ENCODE assay signal across 2 cellular contexts in the genomic region with DNA sequence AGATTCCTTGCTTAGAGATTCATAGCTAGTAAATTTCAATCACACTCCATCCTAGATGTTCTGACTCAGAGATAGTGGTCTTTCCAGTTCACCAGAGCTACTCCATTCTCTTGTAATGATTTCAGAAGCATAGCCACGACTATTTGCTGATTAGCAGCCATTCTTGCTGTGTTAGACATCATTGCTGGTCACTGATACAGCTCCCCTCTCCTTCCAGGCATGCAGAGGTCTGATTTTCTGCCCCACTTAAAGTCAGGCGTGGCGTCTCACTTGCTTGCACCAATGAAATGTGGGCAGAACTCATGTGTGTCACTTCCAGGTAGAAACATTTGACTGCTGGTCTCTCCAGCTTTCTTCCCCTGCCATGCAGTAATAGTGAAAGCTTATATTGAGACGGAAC.
TF ChIP-seq lines count a peak whose summit lies in the region.

No MANE protein-coding gene starts in this region.

TF ChIP-seq in GM23338, 12 proteins besides CTCF, POLR2A, EP300 and RAD21 (continues in another document):
- TF ChIP-seq EZH2phosphoT487 (IDR thresholded peaks at IDR 0.05; ENCODE audit: unreplicated experiment) = no peak
- TF ChIP-seq NANOG (IDR thresholded peaks at IDR 0.05; ENCODE audit: borderline replicate concordance) = no peak
- no peak for TF ChIP-seq JUNB (IDR thresholded peaks at IDR 0.05; ENCODE audit: unreplicated experiment)
- TF ChIP-seq EZH2 (IDR thresholded peaks at IDR 0.05; ENCODE audit: low read depth, unreplicated experiment) = no peak
- no peak for TF ChIP-seq POLR2AphosphoS5 (IDR thresholded peaks at IDR 0.05; ENCODE audit: low read depth)
- TF ChIP-seq ZNF114 (CRISPR knock-in tag; IDR thresholded peaks at IDR 0.05) = no peak
- TF ChIP-seq STAT1 (IDR thresholded peaks at IDR 0.05; ENCODE audit: unreplicated experiment) = no peak
- TF ChIP-seq, protein P1, sequence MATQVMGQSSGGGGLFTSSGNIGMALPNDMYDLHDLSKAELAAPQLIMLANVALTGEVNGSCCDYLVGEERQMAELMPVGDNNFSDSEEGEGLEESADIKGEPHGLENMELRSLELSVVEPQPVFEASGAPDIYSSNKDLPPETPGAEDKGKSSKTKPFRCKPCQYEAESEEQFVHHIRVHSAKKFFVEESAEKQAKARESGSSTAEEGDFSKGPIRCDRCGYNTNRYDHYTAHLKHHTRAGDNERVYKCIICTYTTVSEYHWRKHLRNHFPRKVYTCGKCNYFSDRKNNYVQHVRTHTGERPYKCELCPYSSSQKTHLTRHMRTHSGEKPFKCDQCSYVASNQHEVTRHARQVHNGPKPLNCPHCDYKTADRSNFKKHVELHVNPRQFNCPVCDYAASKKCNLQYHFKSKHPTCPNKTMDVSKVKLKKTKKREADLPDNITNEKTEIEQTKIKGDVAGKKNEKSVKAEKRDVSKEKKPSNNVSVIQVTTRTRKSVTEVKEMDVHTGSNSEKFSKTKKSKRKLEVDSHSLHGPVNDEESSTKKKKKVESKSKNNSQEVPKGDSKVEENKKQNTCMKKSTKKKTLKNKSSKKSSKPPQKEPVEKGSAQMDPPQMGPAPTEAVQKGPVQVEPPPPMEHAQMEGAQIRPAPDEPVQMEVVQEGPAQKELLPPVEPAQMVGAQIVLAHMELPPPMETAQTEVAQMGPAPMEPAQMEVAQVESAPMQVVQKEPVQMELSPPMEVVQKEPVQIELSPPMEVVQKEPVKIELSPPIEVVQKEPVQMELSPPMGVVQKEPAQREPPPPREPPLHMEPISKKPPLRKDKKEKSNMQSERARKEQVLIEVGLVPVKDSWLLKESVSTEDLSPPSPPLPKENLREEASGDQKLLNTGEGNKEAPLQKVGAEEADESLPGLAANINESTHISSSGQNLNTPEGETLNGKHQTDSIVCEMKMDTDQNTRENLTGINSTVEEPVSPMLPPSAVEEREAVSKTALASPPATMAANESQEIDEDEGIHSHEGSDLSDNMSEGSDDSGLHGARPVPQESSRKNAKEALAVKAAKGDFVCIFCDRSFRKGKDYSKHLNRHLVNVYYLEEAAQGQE (IDR thresholded peaks at IDR 0.05; ENCODE audit: unreplicated experiment) = no peak
- no peak for TF ChIP-seq ZNF331 (CRISPR knock-in tag; IDR thresholded peaks at IDR 0.05; ENCODE audit: low read depth)
- no peak for TF ChIP-seq CREB1 (CRISPR knock-in tag; IDR thresholded peaks at IDR 0.05; ENCODE audit: low read depth)
- TF ChIP-seq, protein P2, sequence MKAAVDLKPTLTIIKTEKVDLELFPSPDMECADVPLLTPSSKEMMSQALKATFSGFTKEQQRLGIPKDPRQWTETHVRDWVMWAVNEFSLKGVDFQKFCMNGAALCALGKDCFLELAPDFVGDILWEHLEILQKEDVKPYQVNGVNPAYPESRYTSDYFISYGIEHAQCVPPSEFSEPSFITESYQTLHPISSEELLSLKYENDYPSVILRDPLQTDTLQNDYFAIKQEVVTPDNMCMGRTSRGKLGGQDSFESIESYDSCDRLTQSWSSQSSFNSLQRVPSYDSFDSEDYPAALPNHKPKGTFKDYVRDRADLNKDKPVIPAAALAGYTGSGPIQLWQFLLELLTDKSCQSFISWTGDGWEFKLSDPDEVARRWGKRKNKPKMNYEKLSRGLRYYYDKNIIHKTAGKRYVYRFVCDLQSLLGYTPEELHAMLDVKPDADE (IDR thresholded peaks at IDR 0.05) = no peak

TF ChIP-seq in WTC11, 78 proteins besides CTCF, POLR2A, EP300 and RAD21:
- TF ChIP-seq ZNF423 (CRISPR knock-in tag; IDR thresholded peaks at IDR 0.05) (no peak), FOXJ3 (CRISPR knock-in tag; IDR thresholded peaks at IDR 0.05; ENCODE audit: borderline replicate concordance) (no peak), NFE2L1 (CRISPR knock-in tag; IDR thresholded peaks at IDR 0.05) (no peak), RELA (CRISPR knock-in tag; IDR thresholded peaks at IDR 0.05; ENCODE audit: borderline replicate concordance) (no peak), SOX15 (CRISPR knock-in tag; IDR thresholded peaks at IDR 0.05) (no peak), TCF7 (CRISPR knock-in tag; IDR thresholded peaks at IDR 0.05; ENCODE audit: low read depth) (no peak), JUN (CRISPR knock-in tag; IDR thresholded peaks at IDR 0.05) (no peak), NR2C2 (CRISPR knock-in tag; IDR thresholded peaks at IDR 0.05) (no peak), EMX1 (CRISPR knock-in tag; IDR thresholded peaks at IDR 0.05) (no peak), CREB1 (CRISPR knock-in tag; IDR thresholded peaks at IDR 0.05) (no peak), ELF4 (CRISPR knock-in tag; IDR thresholded peaks at IDR 0.05; ENCODE audit: low read depth) (no peak), PRRX2 (CRISPR knock-in tag; IDR thresholded peaks at IDR 0.05) (no peak), KAT7 (CRISPR knock-in tag; IDR thresholded peaks at IDR 0.05; ENCODE audit: borderline replicate concordance) (no peak)
- TF ChIP-seq, protein P3, sequence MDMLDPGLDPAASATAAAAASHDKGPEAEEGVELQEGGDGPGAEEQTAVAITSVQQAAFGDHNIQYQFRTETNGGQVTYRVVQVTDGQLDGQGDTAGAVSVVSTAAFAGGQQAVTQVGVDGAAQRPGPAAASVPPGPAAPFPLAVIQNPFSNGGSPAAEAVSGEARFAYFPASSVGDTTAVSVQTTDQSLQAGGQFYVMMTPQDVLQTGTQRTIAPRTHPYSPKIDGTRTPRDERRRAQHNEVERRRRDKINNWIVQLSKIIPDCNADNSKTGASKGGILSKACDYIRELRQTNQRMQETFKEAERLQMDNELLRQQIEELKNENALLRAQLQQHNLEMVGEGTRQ (CRISPR knock-in tag; IDR thresholded peaks at IDR 0.05) = no peak
- TF ChIP-seq, protein P4, sequence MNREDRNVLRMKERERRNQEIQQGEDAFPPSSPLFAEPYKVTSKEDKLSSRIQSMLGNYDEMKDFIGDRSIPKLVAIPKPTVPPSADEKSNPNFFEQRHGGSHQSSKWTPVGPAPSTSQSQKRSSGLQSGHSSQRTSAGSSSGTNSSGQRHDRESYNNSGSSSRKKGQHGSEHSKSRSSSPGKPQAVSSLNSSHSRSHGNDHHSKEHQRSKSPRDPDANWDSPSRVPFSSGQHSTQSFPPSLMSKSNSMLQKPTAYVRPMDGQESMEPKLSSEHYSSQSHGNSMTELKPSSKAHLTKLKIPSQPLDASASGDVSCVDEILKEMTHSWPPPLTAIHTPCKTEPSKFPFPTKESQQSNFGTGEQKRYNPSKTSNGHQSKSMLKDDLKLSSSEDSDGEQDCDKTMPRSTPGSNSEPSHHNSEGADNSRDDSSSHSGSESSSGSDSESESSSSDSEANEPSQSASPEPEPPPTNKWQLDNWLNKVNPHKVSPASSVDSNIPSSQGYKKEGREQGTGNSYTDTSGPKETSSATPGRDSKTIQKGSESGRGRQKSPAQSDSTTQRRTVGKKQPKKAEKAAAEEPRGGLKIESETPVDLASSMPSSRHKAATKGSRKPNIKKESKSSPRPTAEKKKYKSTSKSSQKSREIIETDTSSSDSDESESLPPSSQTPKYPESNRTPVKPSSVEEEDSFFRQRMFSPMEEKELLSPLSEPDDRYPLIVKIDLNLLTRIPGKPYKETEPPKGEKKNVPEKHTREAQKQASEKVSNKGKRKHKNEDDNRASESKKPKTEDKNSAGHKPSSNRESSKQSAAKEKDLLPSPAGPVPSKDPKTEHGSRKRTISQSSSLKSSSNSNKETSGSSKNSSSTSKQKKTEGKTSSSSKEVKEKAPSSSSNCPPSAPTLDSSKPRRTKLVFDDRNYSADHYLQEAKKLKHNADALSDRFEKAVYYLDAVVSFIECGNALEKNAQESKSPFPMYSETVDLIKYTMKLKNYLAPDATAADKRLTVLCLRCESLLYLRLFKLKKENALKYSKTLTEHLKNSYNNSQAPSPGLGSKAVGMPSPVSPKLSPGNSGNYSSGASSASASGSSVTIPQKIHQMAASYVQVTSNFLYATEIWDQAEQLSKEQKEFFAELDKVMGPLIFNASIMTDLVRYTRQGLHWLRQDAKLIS (CRISPR knock-in tag; IDR thresholded peaks at IDR 0.05; ENCODE audit: borderline replicate concordance) = no peak
- TF ChIP-seq, protein P5, sequence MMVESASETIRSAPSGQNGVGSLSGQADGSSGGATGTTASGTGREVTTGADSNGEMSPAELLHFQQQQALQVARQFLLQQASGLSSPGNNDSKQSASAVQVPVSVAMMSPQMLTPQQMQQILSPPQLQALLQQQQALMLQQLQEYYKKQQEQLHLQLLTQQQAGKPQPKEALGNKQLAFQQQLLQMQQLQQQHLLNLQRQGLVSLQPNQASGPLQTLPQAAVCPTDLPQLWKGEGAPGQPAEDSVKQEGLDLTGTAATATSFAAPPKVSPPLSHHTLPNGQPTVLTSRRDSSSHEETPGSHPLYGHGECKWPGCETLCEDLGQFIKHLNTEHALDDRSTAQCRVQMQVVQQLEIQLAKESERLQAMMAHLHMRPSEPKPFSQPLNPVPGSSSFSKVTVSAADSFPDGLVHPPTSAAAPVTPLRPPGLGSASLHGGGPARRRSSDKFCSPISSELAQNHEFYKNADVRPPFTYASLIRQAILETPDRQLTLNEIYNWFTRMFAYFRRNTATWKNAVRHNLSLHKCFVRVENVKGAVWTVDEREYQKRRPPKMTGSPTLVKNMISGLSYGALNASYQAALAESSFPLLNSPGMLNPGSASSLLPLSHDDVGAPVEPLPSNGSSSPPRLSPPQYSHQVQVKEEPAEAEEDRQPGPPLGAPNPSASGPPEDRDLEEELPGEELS (CRISPR knock-in tag; IDR thresholded peaks at IDR 0.05) = no peak
- TF ChIP-seq, protein P6, sequence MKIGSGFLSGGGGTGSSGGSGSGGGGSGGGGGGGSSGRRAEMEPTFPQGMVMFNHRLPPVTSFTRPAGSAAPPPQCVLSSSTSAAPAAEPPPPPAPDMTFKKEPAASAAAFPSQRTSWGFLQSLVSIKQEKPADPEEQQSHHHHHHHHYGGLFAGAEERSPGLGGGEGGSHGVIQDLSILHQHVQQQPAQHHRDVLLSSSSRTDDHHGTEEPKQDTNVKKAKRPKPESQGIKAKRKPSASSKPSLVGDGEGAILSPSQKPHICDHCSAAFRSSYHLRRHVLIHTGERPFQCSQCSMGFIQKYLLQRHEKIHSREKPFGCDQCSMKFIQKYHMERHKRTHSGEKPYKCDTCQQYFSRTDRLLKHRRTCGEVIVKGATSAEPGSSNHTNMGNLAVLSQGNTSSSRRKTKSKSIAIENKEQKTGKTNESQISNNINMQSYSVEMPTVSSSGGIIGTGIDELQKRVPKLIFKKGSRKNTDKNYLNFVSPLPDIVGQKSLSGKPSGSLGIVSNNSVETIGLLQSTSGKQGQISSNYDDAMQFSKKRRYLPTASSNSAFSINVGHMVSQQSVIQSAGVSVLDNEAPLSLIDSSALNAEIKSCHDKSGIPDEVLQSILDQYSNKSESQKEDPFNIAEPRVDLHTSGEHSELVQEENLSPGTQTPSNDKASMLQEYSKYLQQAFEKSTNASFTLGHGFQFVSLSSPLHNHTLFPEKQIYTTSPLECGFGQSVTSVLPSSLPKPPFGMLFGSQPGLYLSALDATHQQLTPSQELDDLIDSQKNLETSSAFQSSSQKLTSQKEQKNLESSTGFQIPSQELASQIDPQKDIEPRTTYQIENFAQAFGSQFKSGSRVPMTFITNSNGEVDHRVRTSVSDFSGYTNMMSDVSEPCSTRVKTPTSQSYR (CRISPR knock-in tag; IDR thresholded peaks at IDR 0.05) = no peak
- TF ChIP-seq, protein P7, sequence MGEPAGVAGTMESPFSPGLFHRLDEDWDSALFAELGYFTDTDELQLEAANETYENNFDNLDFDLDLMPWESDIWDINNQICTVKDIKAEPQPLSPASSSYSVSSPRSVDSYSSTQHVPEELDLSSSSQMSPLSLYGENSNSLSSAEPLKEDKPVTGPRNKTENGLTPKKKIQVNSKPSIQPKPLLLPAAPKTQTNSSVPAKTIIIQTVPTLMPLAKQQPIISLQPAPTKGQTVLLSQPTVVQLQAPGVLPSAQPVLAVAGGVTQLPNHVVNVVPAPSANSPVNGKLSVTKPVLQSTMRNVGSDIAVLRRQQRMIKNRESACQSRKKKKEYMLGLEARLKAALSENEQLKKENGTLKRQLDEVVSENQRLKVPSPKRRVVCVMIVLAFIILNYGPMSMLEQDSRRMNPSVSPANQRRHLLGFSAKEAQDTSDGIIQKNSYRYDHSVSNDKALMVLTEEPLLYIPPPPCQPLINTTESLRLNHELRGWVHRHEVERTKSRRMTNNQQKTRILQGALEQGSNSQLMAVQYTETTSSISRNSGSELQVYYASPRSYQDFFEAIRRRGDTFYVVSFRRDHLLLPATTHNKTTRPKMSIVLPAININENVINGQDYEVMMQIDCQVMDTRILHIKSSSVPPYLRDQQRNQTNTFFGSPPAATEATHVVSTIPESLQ (CRISPR knock-in tag; IDR thresholded peaks at IDR 0.05) = no peak
- TF ChIP-seq, protein P8, sequence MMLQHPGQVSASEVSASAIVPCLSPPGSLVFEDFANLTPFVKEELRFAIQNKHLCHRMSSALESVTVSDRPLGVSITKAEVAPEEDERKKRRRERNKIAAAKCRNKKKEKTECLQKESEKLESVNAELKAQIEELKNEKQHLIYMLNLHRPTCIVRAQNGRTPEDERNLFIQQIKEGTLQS (CRISPR knock-in tag; conservative IDR thresholded peaks at IDR 0.05) = no peak
